Comparison of ENCODE assay signal across 26 cellular contexts in the genomic region with DNA sequence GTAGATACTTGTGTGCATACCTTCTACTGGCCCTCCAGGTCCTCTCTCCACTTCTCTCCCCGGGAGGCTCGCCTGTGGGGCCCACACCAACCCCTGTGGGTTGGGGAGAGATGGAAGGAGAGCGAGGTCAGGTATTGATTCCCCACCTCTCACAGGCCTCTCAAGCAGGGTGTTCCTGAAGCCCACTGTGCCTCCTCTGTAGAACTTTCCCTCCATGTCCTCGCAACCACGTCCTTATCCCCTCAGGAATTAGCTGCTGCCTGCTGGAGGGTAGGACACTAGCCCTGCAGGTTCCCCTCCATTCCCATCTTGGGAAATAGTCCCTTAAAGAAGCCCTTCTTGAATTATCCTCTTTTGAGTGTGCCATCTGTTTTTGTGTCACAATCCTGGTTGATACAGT.
"Had no signal": no experiment of that assay in that cellular context is flagged by ENCODE, and none has a peak within 500 bp of the region (broad histone marks: within the 10 kb centered on the region; RNA-seq: fewer than 3 reads in every experiment).

No MANE protein-coding gene starts in this region.

- DNase-seq: activated CD4-positive, alpha-beta T cell treated with anti-CD3 and anti-CD28 coated beads for 1 hour; activated CD4-positive, alpha-beta T cell treated with anti-CD3 and anti-CD28 coated beads, Interleukin-2, amount 50 U/mL, for 1 hour; activated CD8-positive, alpha-beta T cell treated with anti-CD3 and anti-CD28 coated beads, Interleukin-2, amount 10 ng/mL, durations not matched to agents 7 days and 5 days; activated naive CD4-positive, alpha-beta T cell treated with anti-CD3 and anti-CD28 coated beads for 36 hours; activated naive CD8-positive, alpha-beta T cell treated with anti-CD3 and anti-CD28 coated beads, Interleukin-2, amount 10 ng/mL, durations not matched to agents 7 days and 5 days; amniotic stem cell; dermis blood vessel endothelial cell; effector CD8-positive, alpha-beta T cell; erythroblast; foreskin fibroblast; kidney; lower lobe of right lung; mesendoderm; naive B cell; stimulated activated CD4-positive, alpha-beta T cell treated with anti-CD3 and anti-CD28 coated beads, Interleukin-12 subunit alpha, Interleukin-12 subunit beta, amount 100 ng/mL, for 4 hours; stimulated activated CD4-positive, alpha-beta T cell treated with anti-CD3 and anti-CD28 coated beads, Interleukin-4, amount 100 ng/mL, for 4 hours; stimulated activated naive CD8-positive, alpha-beta T cell treated with anti-CD3 and anti-CD28 coated beads, Interleukin-15, Interleukin-2, amounts not matched to agents 100 U/mL and 50 U/mL, for 24 hours; substantia nigra; trophoblast cell had no signal

- ATAC-seq: activated CD8-positive, alpha-beta T cell treated with anti-CD3 and anti-CD28 coated beads, Interleukin-2, amount 10 ng/mL, durations not matched to agents 7 days and 5 days; lower lobe of right lung; stimulated activated naive CD8-positive, alpha-beta T cell treated with anti-CD3 and anti-CD28 coated beads, Interleukin-15, Interleukin-2, amounts not matched to agents 100 U/mL and 50 U/mL, for 24 hours; T-cell had no signal

- H3K4me3 Mint-ChIP-seq: activated CD8-positive, alpha-beta T cell treated with anti-CD3 and anti-CD28 coated beads, Interleukin-2, amount 10 ng/mL, durations not matched to agents 7 days and 5 days; activated naive CD4-positive, alpha-beta T cell treated with anti-CD3 and anti-CD28 coated beads for 36 hours; activated naive CD8-positive, alpha-beta T cell treated with anti-CD3 and anti-CD28 coated beads, Interleukin-2, amount 10 ng/mL, durations not matched to agents 7 days and 5 days; naive B cell; neural crest cell; T-cell; T-helper 2 cell treated with Interferon-gamma antibody and Interleukin-4, amounts not matched to agents 5 μg/mL and 100 μg/mL, for 36 hours had no signal

- H3K4me1 ChIP-seq: prostate gland had no signal

- H3K27me3 ChIP-seq: right atrium auricular region, uterus had no signal

- H3K4me3 ChIP-seq: lower lobe of right lung, prostate gland, right atrium auricular region, uterus had no signal

- H3K9me3 Mint-ChIP-seq: activated naive CD4-positive, alpha-beta T cell treated with anti-CD3 and anti-CD28 coated beads for 36 hours; activated naive CD8-positive, alpha-beta T cell treated with anti-CD3 and anti-CD28 coated beads, Interleukin-2, amount 10 ng/mL, durations not matched to agents 7 days and 5 days; activated T-helper 2 cell treated with anti-CD3 and anti-CD28 coated beads, Interferon-gamma antibody, Interleukin-2, Interleukin-4, amounts not matched to agents 10 μg/mL and 5 μg/mL and 100 μg/mL, durations not matched to agents 14 hours and 24 hours and 36 hours; neural crest cell; T-cell; T-helper 2 cell treated with Interferon-gamma antibody and Interleukin-4, amounts not matched to agents 5 μg/mL and 100 μg/mL, for 36 hours had no signal

- H3K9me3 ChIP-seq: lower lobe of right lung, prostate gland, right atrium auricular region, uterus had no signal

- H3K27ac Mint-ChIP-seq: activated CD8-positive, alpha-beta T cell treated with anti-CD3 and anti-CD28 coated beads, Interleukin-2, amount 10 ng/mL, durations not matched to agents 7 days and 5 days; activated naive CD4-positive, alpha-beta T cell treated with anti-CD3 and anti-CD28 coated beads for 36 hours; activated naive CD8-positive, alpha-beta T cell treated with anti-CD3 and anti-CD28 coated beads, Interleukin-2, amount 10 ng/mL, durations not matched to agents 7 days and 5 days; activated T-helper 2 cell treated with anti-CD3 and anti-CD28 coated beads, Interferon-gamma antibody, Interleukin-2, Interleukin-4, amounts not matched to agents 10 μg/mL and 5 μg/mL and 100 μg/mL, durations not matched to agents 14 hours and 24 hours and 36 hours; naive B cell; T-cell; T-helper 2 cell treated with Interferon-gamma antibody and Interleukin-4, amounts not matched to agents 5 μg/mL and 100 μg/mL, for 36 hours had no signal

- H3K27ac ChIP-seq: lower lobe of right lung, prostate gland, uterus had no signal

- H3K4me1 Mint-ChIP-seq: activated naive CD8-positive, alpha-beta T cell treated with anti-CD3 and anti-CD28 coated beads, Interleukin-2, amount 10 ng/mL, durations not matched to agents 7 days and 5 days; naive B cell; neural crest cell had no signal

- H3K36me3 ChIP-seq: lower lobe of right lung, prostate gland, right atrium auricular region, uterus had no signal

- H3K36me3 Mint-ChIP-seq: activated naive CD8-positive, alpha-beta T cell treated with anti-CD3 and anti-CD28 coated beads, Interleukin-2, amount 10 ng/mL, durations not matched to agents 7 days and 5 days; naive B cell; T-cell had no signal
